8 cellular contexts compared by ENCODE assay signal in the genomic region with DNA sequence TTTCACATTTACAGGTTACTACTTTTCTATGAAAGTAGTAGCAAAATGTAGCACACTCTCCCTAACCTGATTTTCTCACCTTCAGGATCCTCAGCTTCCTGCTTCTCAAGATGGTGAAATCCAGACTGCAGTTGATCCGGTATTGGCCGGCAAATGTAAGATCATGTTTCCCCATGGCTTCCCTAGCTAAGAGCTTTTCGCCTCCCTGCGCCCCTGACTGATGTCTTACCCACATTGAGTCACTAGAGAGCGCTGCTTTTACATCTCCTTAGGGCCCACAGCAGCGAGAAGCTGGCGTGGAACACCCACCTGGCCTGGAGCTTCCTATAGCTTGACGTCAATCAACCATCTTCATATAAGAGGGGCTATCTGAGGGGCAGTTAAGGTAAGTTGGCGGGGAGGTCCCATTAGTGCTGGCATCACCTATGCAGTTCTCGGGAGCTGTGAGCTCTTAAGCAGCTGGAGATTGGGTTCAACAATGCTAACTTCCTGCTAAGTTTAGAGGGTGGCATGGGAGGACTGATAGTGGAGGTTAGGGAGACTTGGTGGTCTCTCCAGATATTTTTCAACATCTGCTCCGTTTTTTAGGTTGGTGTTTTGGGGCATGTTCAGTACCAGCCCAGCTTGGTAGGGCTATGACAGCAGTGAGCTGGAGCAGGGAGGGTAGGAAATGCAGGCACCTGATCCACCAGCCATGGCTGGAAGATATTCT. TPM values are rescaled to one million over a fixed set of nuclear protein-coding genes. Genes with fewer than 3 reads are reported as not detected.
DNase-seq lines count a peak whose midpoint lies in the region; ATAC-seq, FAIRE-seq and TF ChIP-seq lines count a peak whose summit lies in the region.

No MANE protein-coding gene starts in this region.

- H3K4me3 Mint-ChIP-seq in astrocyte (ENCODE audit: unreplicated experiment) = no peak overlapping the region

- H2AFZ ChIP-seq in astrocyte (ENCODE audit: low read depth, low read length) = no peak overlapping the region

- H3K4me3 ChIP-seq in astrocyte (ENCODE audit: insufficient read depth, low read depth, low read length) = no peak overlapping the region

- peaks cover 5% of the 10 kb centered on the region for H3K4me1 ChIP-seq in astrocyte (ENCODE audit: insufficient read depth, low read length)

- no peak for FAIRE-seq in astrocyte (lab: Jason Lieb, UNC)

- H3K27ac Mint-ChIP-seq in astrocyte (ENCODE audit: unreplicated experiment) = peak overlapping the region; percentile 79

- H3K9me3 ChIP-seq in astrocyte (ENCODE audit: insufficient read depth, low read depth, low read length) = no peaks in the 10 kb centered on the region

- no peaks in the 10 kb centered on the region for H4K20me1 ChIP-seq in astrocyte (ENCODE audit: insufficient read depth, low read length)

- no peak overlapping the region for H3K4me2 ChIP-seq in astrocyte (ENCODE audit: low read length)

- H3K36me3 Mint-ChIP-seq in astrocyte (ENCODE audit: low read depth, unreplicated experiment) = no peaks in the 10 kb centered on the region

- no peak overlapping the region for H3K9ac ChIP-seq in astrocyte (ENCODE audit: low read length)

- peak; percentile 18 for DNase-seq in DMS79 (lab: John Stamatoyannopoulos, UW)
- DNase-seq in HT1080 (ENCODE audit: low read depth) = peak; percentile 40
- peak; percentile 58 for DNase-seq in RPMI8226
- peak; percentile 49 for DNase-seq in astrocyte (ENCODE audit: low read depth)
- peak; percentile 86 for DNase-seq in islet precursor cell
- peak; percentile 55 for DNase-seq in stimulated activated naive CD8-positive, alpha-beta T cell treated with anti-CD3 and anti-CD28 coated beads, Interleukin-15, Interleukin-2, amounts not matched to agents 100 U/mL and 50 U/mL, for 24 hours

- H3K27me3 ChIP-seq in astrocyte (ENCODE audit: insufficient read depth, low read length) = peaks cover 2% of the 10 kb centered on the region

- no peaks in the 10 kb centered on the region for H3K79me2 ChIP-seq in astrocyte (ENCODE audit: insufficient read depth, low read length)

- peaks cover 20% of the 10 kb centered on the region for H3K4me1 Mint-ChIP-seq in astrocyte (ENCODE audit: low read depth, unreplicated experiment)

- ATAC-seq in stimulated activated naive CD8-positive, alpha-beta T cell treated with anti-CD3 and anti-CD28 coated beads, Interleukin-15, Interleukin-2, amounts not matched to agents 100 U/mL and 50 U/mL, for 24 hours = no peak
- ATAC-seq in GM19455 (IDR thresholded peaks at IDR 0.05; ENCODE audit: unreplicated experiment) = no peak
- ATAC-seq in GM21515 (IDR thresholded peaks at IDR 0.05; ENCODE audit: unreplicated experiment) = no peak

- TF ChIP-seq CTCF in astrocyte (IDR thresholded peaks at IDR 0.05; ENCODE audit: insufficient read depth, low read depth, low read length) = peak; percentile 40

- H3K9me3 Mint-ChIP-seq in astrocyte (ENCODE audit: unreplicated experiment) = peaks cover 3% of the 10 kb centered on the region

- no peak overlapping the region for H3K27ac ChIP-seq in astrocyte (ENCODE audit: low read depth, low read length)

- peaks cover 9% of the 10 kb centered on the region for H3K27me3 Mint-ChIP-seq in astrocyte (ENCODE audit: low read depth, unreplicated experiment)

- no peaks in the 10 kb centered on the region for H3K36me3 ChIP-seq in astrocyte (ENCODE audit: insufficient read depth, low read length)

RNA-seq across cellular contexts. Expression of a gene that starts 5.5 kb away (rescaled TPM):
- not detected in 2 replicates for total RNA-seq in HT1080 (2014; rRNA removed; shearing (Covaris generic))
- not detected in 2 replicates for polyA plus RNA-seq in HT1080 (2015; cell fraction: cytosol; rRNA removed)
- not detected in 2 replicates for polyA plus RNA-seq in HT1080 (2015; cell fraction: nucleus; rRNA removed)
- 0.58 and 0.75 TPM in 2 replicates for total RNA-seq in astrocyte

RNA-seq across cellular contexts. Expression of a gene that starts 10.4 kb away (rescaled TPM):
- total RNA-seq in HT1080 (2014; rRNA removed; shearing (Covaris generic)) = 10.9 and 12.9 TPM in 2 replicates
- polyA plus RNA-seq in HT1080 (2015; cell fraction: cytosol; rRNA removed) = 23.1 and 23.8 TPM in 2 replicates
- polyA plus RNA-seq in HT1080 (2015; cell fraction: nucleus; rRNA removed) = 19.1 TPM in 2 replicates
- total RNA-seq in astrocyte = 72.9 and 83.0 TPM in 2 replicates

RNA-seq across cellular contexts. Expression of a gene that starts 32.2 kb away (rescaled TPM):
- not detected in 2 replicates for total RNA-seq in HT1080 (2014; rRNA removed; shearing (Covaris generic))
- not detected in 2 replicates for polyA plus RNA-seq in HT1080 (2015; cell fraction: cytosol; rRNA removed)
- not detected in 2 replicates for polyA plus RNA-seq in HT1080 (2015; cell fraction: nucleus; rRNA removed)
- not detected in 2 replicates for total RNA-seq in astrocyte

RNA-seq across cellular contexts. Expression of a gene that starts 38.7 kb away (rescaled TPM):
- total RNA-seq in HT1080 (2014; rRNA removed; shearing (Covaris generic)) = 0.10 TPM in 1 of 2 replicates, not detected in the other
- polyA plus RNA-seq in HT1080 (2015; cell fraction: cytosol; rRNA removed) = 0.19 and 0.21 TPM in 2 replicates
- polyA plus RNA-seq in HT1080 (2015; cell fraction: nucleus; rRNA removed) = 0.73 and 0.78 TPM in 2 replicates
- total RNA-seq in astrocyte = 0.27 and 0.48 TPM in 2 replicates

Comparison
In these comparisons a context has a peak if more than half of its experiments do, and no peak if none do; other contexts are left out.
1. DNase-seq: peak in every context shown above with its lines; median percentile 86 in islet precursor cell; 58 in RPMI8226; 55 in stimulated activated naive CD8-positive, alpha-beta T cell treated with anti-CD3 and anti-CD28 coated beads, Interleukin-15, Interleukin-2, amounts not matched to agents 100 U/mL and 50 U/mL, for 24 hours; 49 in astrocyte; 40 in HT1080; 18 in DMS79.